ENCODE assay signal across 8 cellular contexts in genomic region chr17:75667825-75668224, GRCh38. TPM values are rescaled to one million over a fixed set of nuclear protein-coding genes. Genes with fewer than 3 reads are reported as not detected.
A peak's percentile ranks its signal among the peaks of the same experiment; 100 is the strongest.
DNase-seq lines count a peak whose midpoint lies in the region; ATAC-seq and TF ChIP-seq lines count a peak whose summit lies in the region.

No MANE protein-coding gene starts in this region.

- DNase-seq in heart left ventricle, result no peak
- no peak for DNase-seq in Right ventricle myocardium superior
- DNase-seq in choroid plexus epithelial cell (ENCODE audit: low read depth), result no peak
- DNase-seq in activated naive CD4-positive, alpha-beta T cell treated with anti-CD3 and anti-CD28 coated beads, Interleukin-2, amount 50 U/mL, for 72 hours (ENCODE audit: low spot score in 2 of 2), result no peak
- no peak for DNase-seq in AG08395 (ENCODE audit: low spot score)
- no peak for DNase-seq in NK-92 (lab: John Stamatoyannopoulos, UW; ENCODE audit: unreplicated experiment)

- peaks cover 3 to 65% (median 54%) of the 10 kb centered on the region in 9 donors for H3K36me3 ChIP-seq in heart left ventricle
- peaks cover 48% of the 10 kb centered on the region for H3K36me3 ChIP-seq in mesodermal cell (ENCODE audit: control insufficient read depth, insufficient read depth, low read length)
- H3K36me3 ChIP-seq in urinary bladder (ENCODE audit: insufficient read depth), result no peaks in the 10 kb centered on the region

- H3K4me3 ChIP-seq in heart left ventricle, result peak overlapping the region; percentile 70 to 100 (median 88)
- H3K4me3 ChIP-seq in choroid plexus epithelial cell (ENCODE audit: low read depth, low read length), result peak overlapping the region; percentile 99
- H3K4me3 ChIP-seq in mesodermal cell (ENCODE audit: extremely low read depth, insufficient read depth, low read length, poor library complexity, severe bottlenecking), result peak overlapping the region; percentile 98
- peak overlapping the region; percentile 61 for H3K4me3 ChIP-seq in urinary bladder (ENCODE audit: low read depth, low read length)

- H3K36me3 Mint-ChIP-seq in activated naive CD4-positive, alpha-beta T cell treated with anti-CD3 and anti-CD28 coated beads, Interleukin-2, amount 50 U/mL, for 72 hours, result peaks cover 0 to 6% of the 10 kb centered on the region in 2 donors

- no peaks in the 10 kb centered on the region for H3K9me3 Mint-ChIP-seq in activated naive CD4-positive, alpha-beta T cell treated with anti-CD3 and anti-CD28 coated beads, Interleukin-2, amount 50 U/mL, for 72 hours

- whole genome bisulfite sequencing in heart left ventricle, 4 donors, result 7 to 10% (median 9%) methylated on average over 4 of the region's 4 CpGs
- 27% methylated on average over 3 of the region's 4 CpGs; no CpG with 5 or more reads in 1 of the 2 experiments for WGBS in mesodermal cell (ENCODE audit: insufficient coverage in 2 of 2), 2 experiments
- WGBS in urinary bladder, result 8% methylated on average over 4 of the region's 4 CpGs

- H3K9me3 ChIP-seq in heart left ventricle (no peaks in the 10 kb centered on the region), mesodermal cell (ENCODE audit: control insufficient read depth, low read length) (no peaks in the 10 kb centered on the region)

- ATAC-seq in heart left ventricle (no peak), Right ventricle myocardium superior (ENCODE audit: poor library complexity) (no peak)
- no peak for ATAC-seq in activated naive CD4-positive, alpha-beta T cell treated with anti-CD3 and anti-CD28 coated beads, Interleukin-2, amount 50 U/mL, for 72 hours

- TF ChIP-seq CTCF in heart left ventricle (IDR thresholded peaks at IDR 0.05), result no peak
- no peak for TF ChIP-seq CTCF in choroid plexus epithelial cell (conservative IDR thresholded peaks at IDR 0.05; ENCODE audit: low read depth, low read length)

- peaks cover 0 to 33% (median 21%) of the 10 kb centered on the region in 12 donors for H3K4me1 ChIP-seq in heart left ventricle
- H3K4me1 ChIP-seq in mesodermal cell (ENCODE audit: control insufficient read depth, insufficient read depth, low read length, poor library complexity, severe bottlenecking), result peaks cover 5% of the 10 kb centered on the region
- no peaks in the 10 kb centered on the region for H3K4me1 ChIP-seq in urinary bladder (ENCODE audit: insufficient read depth)

- no peak overlapping the region for H3K27ac Mint-ChIP-seq in activated naive CD4-positive, alpha-beta T cell treated with anti-CD3 and anti-CD28 coated beads, Interleukin-2, amount 50 U/mL, for 72 hours

- no peaks in the 10 kb centered on the region for H3K27me3 ChIP-seq in heart left ventricle

- H3K27ac ChIP-seq in heart left ventricle (peak overlapping the region in 11 of 12 donors; percentile 63 to 90 (median 86)), mesodermal cell (ENCODE audit: low read depth, low read length, severe bottlenecking) (peak overlapping the region; percentile 81), urinary bladder (ENCODE audit: low read depth) (peak overlapping the region; percentile 33)

- no peak for TF ChIP-seq POLR2A in heart left ventricle (IDR thresholded peaks at IDR 0.05)

- intact Hi-C loops in heart left ventricle (cut with DNase I) (no loop called here), Right ventricle myocardium superior (cut with DNase I) (no loop called here)

RNA-seq across cellular contexts. Expression of gene SAP30BP, which starts 0.7 kb away (rescaled TPM):
- total RNA-seq in heart left ventricle (10 to 100 TPM; 40.9 to 67.8 (median 54.4) TPM), Right ventricle myocardium superior (40.0 TPM), urinary bladder (37.7 TPM)
- polyA plus RNA-seq in heart left ventricle (100 to 1,000 TPM in 1 of 2 donors, 10 to 100 TPM in 1; 59.9 to 121 TPM), urinary bladder (87.0 TPM)
- 95.8 TPM for polyA plus RNA-seq in mesodermal cell (2013, experiment 1 of 2)
- polyA plus RNA-seq in mesodermal cell (2013, experiment 2 of 2), result 91.9 TPM
- 10 to 100 TPM; 76.3 to 78.8 TPM for total RNA-seq in activated naive CD4-positive, alpha-beta T cell treated with anti-CD3 and anti-CD28 coated beads, Interleukin-2, amount 50 U/mL, for 72 hours

RNA-seq across cellular contexts. Expression of gene RECQL5, which starts 0.9 kb away (rescaled TPM):
- total RNA-seq in heart left ventricle (10 to 100 TPM in 5 of 9 donors, 1 to 10 TPM in 4; 6.0 to 15.9 (median 10.2) TPM), Right ventricle myocardium superior (14.1 TPM), urinary bladder (22.2 TPM)
- polyA plus RNA-seq in heart left ventricle (10 to 100 TPM in 1 of 2 donors, 1 to 10 TPM in 1; 7.8 to 13.3 TPM), urinary bladder (19.6 TPM)
- 31.4 TPM for polyA plus RNA-seq in mesodermal cell (2013, experiment 1 of 2)
- 27.7 TPM for polyA plus RNA-seq in mesodermal cell (2013, experiment 2 of 2)
- 10 to 100 TPM; 35.1 to 47.4 TPM for total RNA-seq in activated naive CD4-positive, alpha-beta T cell treated with anti-CD3 and anti-CD28 coated beads, Interleukin-2, amount 50 U/mL, for 72 hours

RNA-seq across cellular contexts. Expression of gene SMIM5, which starts 34.6 kb away (rescaled TPM):
- total RNA-seq in heart left ventricle (10 to 100 TPM in 2 of 9 donors, 1 to 10 TPM in 7; 1.8 to 18.2 (median 6.8) TPM), Right ventricle myocardium superior (12.5 TPM), urinary bladder (4.0 TPM)
- polyA plus RNA-seq in heart left ventricle (10 to 100 TPM in 1 of 2 donors, 1 to 10 TPM in 1; 3.7 to 17.7 TPM), urinary bladder (3.6 TPM)
- polyA plus RNA-seq in mesodermal cell (2013, experiment 1 of 2), result not detected
- not detected for polyA plus RNA-seq in mesodermal cell (2013, experiment 2 of 2)
- total RNA-seq in activated naive CD4-positive, alpha-beta T cell treated with anti-CD3 and anti-CD28 coated beads, Interleukin-2, amount 50 U/mL, for 72 hours, result under 1 TPM; 0.06 to 0.32 TPM

RNA-seq across cellular contexts. Expression of gene ITGB4, which starts 53.4 kb away (rescaled TPM):
- total RNA-seq in heart left ventricle, result 10 to 100 TPM in 6 of 9 donors, 1 to 10 TPM in 3; 5.1 to 26.8 (median 11.0) TPM
- polyA plus RNA-seq in heart left ventricle, result 1 to 10 TPM; 4.0 to 7.5 TPM
- 9.4 TPM for total RNA-seq in Right ventricle myocardium superior
- polyA plus RNA-seq in mesodermal cell (2013, experiment 1 of 2), result 1.8 TPM
- polyA plus RNA-seq in mesodermal cell (2013, experiment 2 of 2), result 1.4 TPM
- 22.4 TPM for total RNA-seq in urinary bladder
- 64.8 TPM for polyA plus RNA-seq in urinary bladder
- total RNA-seq in activated naive CD4-positive, alpha-beta T cell treated with anti-CD3 and anti-CD28 coated beads, Interleukin-2, amount 50 U/mL, for 72 hours, result 1 to 10 TPM in 1 of 2 donors, under 1 TPM in 1; 0.76 to 1.1 TPM

Comparison
In these comparisons a context has a peak if more than half of its experiments do, and no peak if none do; other contexts are left out.
1. H3K27ac ChIP-seq: peak in every context shown above with its lines; median percentile 86 in heart left ventricle; 81 in mesodermal cell; 33 in urinary bladder.